In the genomic region with DNA sequence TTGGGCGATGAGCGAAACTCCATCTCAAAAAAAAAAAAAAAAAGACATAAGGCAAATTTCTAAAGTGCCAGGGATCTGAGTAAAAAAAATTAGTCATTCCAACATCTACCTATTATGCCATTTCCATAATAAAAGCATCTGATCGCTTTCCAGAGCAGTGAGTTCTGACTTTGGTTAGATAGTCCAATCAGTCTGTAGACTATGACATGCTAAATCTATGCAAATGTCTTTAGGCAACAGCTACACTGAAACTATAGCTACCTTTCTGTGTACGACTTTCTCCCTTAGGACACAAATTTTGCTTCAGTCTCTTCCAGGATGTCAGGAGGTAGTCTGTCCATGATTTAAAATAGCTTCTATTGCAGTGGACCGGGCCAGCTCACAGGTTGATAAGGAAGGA, we compare ENCODE assay signal across 18 cellular contexts. TPM values are rescaled to one million over a fixed set of nuclear protein-coding genes. Genes with fewer than 3 reads are reported as not detected.
A peak's percentile ranks its signal among the peaks of the same experiment; 100 is the strongest.
DNase-seq lines count a peak whose midpoint lies in the region; ATAC-seq and TF ChIP-seq lines count a peak whose summit lies in the region.
"Had no signal": no experiment of that assay in that cellular context is flagged by ENCODE, and none has a peak within 500 bp of the region (broad histone marks: within the 10 kb centered on the region; RNA-seq: fewer than 3 reads in every experiment).

No MANE protein-coding gene starts in this region.

- H4K20me1 ChIP-seq in mammary epithelial cell (ENCODE audit: insufficient read depth, low read length), result no peaks in the 10 kb centered on the region

- no peak for TF ChIP-seq POLR2A in breast epithelium (IDR thresholded peaks at IDR 0.05)

- dilution Hi-C loops in mammary epithelial cell (cut with HindIII; ENCODE audit: low sequenced_read_pairs), result no loop called here

- BruUV-seq in mammary epithelial cell (replicated peaks; lab: Mats Ljungman, UMichigan), result no TSS peak

- CTCF ChIA-PET in mammary epithelial cell (lab: Charles Lee; ENCODE audit: low non-redundant PET), result no interaction called here

- no peaks in the 10 kb centered on the region for H3K4me1 ChIP-seq in breast epithelium
- no peaks in the 10 kb centered on the region for H3K4me1 ChIP-seq in mammary epithelial cell (ENCODE audit: insufficient read depth, low read length)
- peaks cover 4 to 18% of the 10 kb centered on the region in 2 donors for H3K4me1 ChIP-seq in muscle layer of duodenum (ENCODE audit: control insufficient read depth in 1 of 2, insufficient read depth in 2 of 2, low read length in 2 of 2)
- peaks cover 0 to 11% of the 10 kb centered on the region in 2 donors for H3K4me1 ChIP-seq in aorta (ENCODE audit: control insufficient read depth in 1 of 2, insufficient read depth in 2 of 2, low read length in 2 of 2)
- H3K4me1 ChIP-seq: adrenal gland had no signal

- H3K4me2 ChIP-seq in mammary epithelial cell (ENCODE audit: insufficient read depth, low read depth, low read length), result no peak overlapping the region

- H3K27ac ChIP-seq in breast epithelium (peak overlapping the region; percentile 73 to 79), mammary epithelial cell (ENCODE audit: insufficient read depth, low read depth, low read length) (no peak overlapping the region), epithelial cell of prostate (peak overlapping the region; percentile 19), muscle layer of duodenum (ENCODE audit: low read length) (peak overlapping the region; percentile 62), aorta (ENCODE audit: low read depth in 1 of 2, low read length in 2 of 2) (peak overlapping the region; percentile 6 to 67)
- H3K27ac ChIP-seq: adrenal gland, GM23248 had no signal

- ATAC-seq in aorta (ENCODE audit: low FRiP score) (no peak), HG03095 (IDR thresholded peaks at IDR 0.05; ENCODE audit: unreplicated experiment) (no peak)
- ATAC-seq: activated CD8-positive, alpha-beta T cell treated with anti-CD3 and anti-CD28 coated beads, Interleukin-2, amount 10 ng/mL, durations not matched to agents 7 days and 5 days; activated T-helper 17 cell treated with anti-CD3 and anti-CD28 coated beads, Interleukin-2, amount 50 U/mL, for 72 hours; naive thymus-derived CD8-positive, alpha-beta T cell had no signal

- H3K36me3 ChIP-seq in breast epithelium, result no peaks in the 10 kb centered on the region
- H3K36me3 ChIP-seq in mammary epithelial cell (ENCODE audit: insufficient read depth, low read length), result no peaks in the 10 kb centered on the region
- no peaks in the 10 kb centered on the region for H3K36me3 ChIP-seq in muscle layer of duodenum (ENCODE audit: control insufficient read depth in 1 of 2, insufficient read depth in 2 of 2, low read length in 2 of 2)
- H3K36me3 ChIP-seq in aorta (ENCODE audit: control insufficient read depth in 1 of 2, insufficient read depth in 2 of 2, low read length in 1 of 2), result peaks cover 0 to 2% of the 10 kb centered on the region in 2 donors
- H3K36me3 ChIP-seq: adrenal gland had no signal

- DNase-seq in breast epithelium (ENCODE audit: low spot score in 2 of 2) (no peak), mammary epithelial cell (no peak), epithelial cell of prostate (ENCODE audit: low read depth, low spot score) (no peak), aorta (no peak), KBM-7 (no peak), cerebellar nuclear complex (lab: John Stamatoyannopoulos, UW) (no peak)
- DNase-seq: activated CD8-positive, alpha-beta T cell treated with anti-CD3 and anti-CD28 coated beads, Interleukin-2, amount 10 ng/mL, durations not matched to agents 7 days and 5 days; CD4-positive, alpha-beta T cell; erythroblast; naive thymus-derived CD8-positive, alpha-beta T cell; NCI-H2029 treated with DMSO at 0.1 percent for 48 hours; NCI-H748 treated with DMSO at 0.1 percent for 48 hours; stimulated activated CD4-positive, alpha-beta T cell treated with anti-CD3 and anti-CD28 coated beads, Interleukin-1b, Interleukin-23, amount 100 ng/mL, for 48 hours had no signal

- intact Hi-C loops in breast epithelium (cut with DNase I; ENCODE audit: low total_unique reads), result no loop called here
- intact Hi-C loops in mammary epithelial cell (cut with micrococcal nuclease), result no loop called here
- intact Hi-C loops in aorta (cut with DNase I), result loop anchor here (5.0 kb wide), 2 partner anchors 38 to 183 kb away; no protein-coding TSS in a partner anchor

- no peak overlapping the region for H3K9ac ChIP-seq in mammary epithelial cell (ENCODE audit: insufficient read depth, low read length)
- H3K9ac ChIP-seq: GM23248 had no signal

- H3K9me3 ChIP-seq in breast epithelium (no peaks in the 10 kb centered on the region), mammary epithelial cell (replicated peaks; ENCODE audit: insufficient read depth, low read length) (peaks cover 40% of the 10 kb centered on the region), muscle layer of duodenum (ENCODE audit: control insufficient read depth in 1 of 2, low read length in 2 of 2) (no peaks in the 10 kb centered on the region), aorta (ENCODE audit: control insufficient read depth, low read length) (no peaks in the 10 kb centered on the region)
- H3K9me3 ChIP-seq: adrenal gland had no signal

- 43% methylated on average over 3 of the region's 5 CpGs for WGBS in mammary epithelial cell (ENCODE audit: low coverage, missing lambda C conversion rate)
- 42 to 54% methylated on average over 5 of the region's 5 CpGs for WGBS in aorta, 2 donors

- no peak overlapping the region for H2AFZ ChIP-seq in mammary epithelial cell (ENCODE audit: low read depth, low read length)
- H2AFZ ChIP-seq: GM23248 had no signal

- TF ChIP-seq CTCF in breast epithelium (IDR thresholded peaks at IDR 0.05) (no peak), mammary epithelial cell (conservative IDR thresholded peaks at IDR 0.05 in 1 of 2, IDR thresholded peaks at IDR 0.05 in 1 of 2; ENCODE audit: extremely low read depth in 1 of 2, insufficient read depth in 1 of 2, low read depth in 1 of 2, low read length in 2 of 2) (no peak)

- no peaks in the 10 kb centered on the region for H3K27me3 ChIP-seq in breast epithelium
- no peaks in the 10 kb centered on the region for H3K27me3 ChIP-seq in mammary epithelial cell (ENCODE audit: insufficient read depth, low read length)
- no peaks in the 10 kb centered on the region for H3K27me3 ChIP-seq in muscle layer of duodenum (ENCODE audit: low read depth, low read length)
- no peaks in the 10 kb centered on the region for H3K27me3 ChIP-seq in aorta (ENCODE audit: control insufficient read depth in 1 of 2, insufficient read depth in 2 of 2, low read length in 1 of 2)
- H3K27me3 ChIP-seq: adrenal gland had no signal

- in situ Hi-C loops in mammary epithelial cell (cut with MboI; ENCODE audit: low sequenced_read_pairs in 2 of 2) (no loop called here), KBM-7 (cut with MboI; ENCODE audit: low pct_unique_long_range_greater_than_20kb, low sequenced_read_pairs) (no loop called here)

- H3K79me2 ChIP-seq in mammary epithelial cell (ENCODE audit: insufficient read depth, low read length), result no peaks in the 10 kb centered on the region

- H3K4me3 ChIP-seq in breast epithelium, result peak overlapping the region in 1 of 3 donors; percentile 49
- no peak overlapping the region for H3K4me3 ChIP-seq in mammary epithelial cell (replicated peaks in 1 of 3; ENCODE audit: insufficient read depth in 1 of 3, low read depth in 2 of 3, low read length in 3 of 3)
- no peak overlapping the region for H3K4me3 ChIP-seq in muscle layer of duodenum (ENCODE audit: low read depth in 1 of 2, low read length in 2 of 2)
- no peak overlapping the region for H3K4me3 ChIP-seq in aorta (ENCODE audit: low read length in 2 of 2)
- H3K4me3 ChIP-seq: adrenal gland, GM23248 had no signal

RNA-seq across cellular contexts. Expression of gene ARHGAP44, which starts 58.9 kb away (rescaled TPM):
- 10 to 100 TPM in 1 of 3 donors, 1 to 10 TPM in 2; 2.4 to 13.0 (median 4.9) TPM for total RNA-seq in breast epithelium
- 1 to 10 TPM; 1.1 to 4.3 TPM for total RNA-seq in mammary epithelial cell
- polyA plus RNA-seq in mammary epithelial cell, result 0.12 TPM
- polyA minus RNA-seq in mammary epithelial cell, result not detected
- 10 to 100 TPM in 1 of 2 donors, 1 to 10 TPM in 1; 7.4 to 12.6 TPM for total RNA-seq in aorta
- polyA plus RNA-seq in aorta, result 10 to 100 TPM in 1 of 2 donors, 1 to 10 TPM in 1; 4.3 to 16.8 TPM
- total RNA-seq: CD4-positive, alpha-beta T cell; naive thymus-derived CD8-positive, alpha-beta T cell had no signal

Comparison
In these comparisons a context has a peak if more than half of its experiments do, and no peak if none do; other contexts are left out.
1. intact Hi-C loops: an anchor here in aorta (5.0 kb wide); none called in breast epithelium and mammary epithelial cell.